Comparison of ENCODE assay signal across 23 cellular contexts in the genomic region with DNA sequence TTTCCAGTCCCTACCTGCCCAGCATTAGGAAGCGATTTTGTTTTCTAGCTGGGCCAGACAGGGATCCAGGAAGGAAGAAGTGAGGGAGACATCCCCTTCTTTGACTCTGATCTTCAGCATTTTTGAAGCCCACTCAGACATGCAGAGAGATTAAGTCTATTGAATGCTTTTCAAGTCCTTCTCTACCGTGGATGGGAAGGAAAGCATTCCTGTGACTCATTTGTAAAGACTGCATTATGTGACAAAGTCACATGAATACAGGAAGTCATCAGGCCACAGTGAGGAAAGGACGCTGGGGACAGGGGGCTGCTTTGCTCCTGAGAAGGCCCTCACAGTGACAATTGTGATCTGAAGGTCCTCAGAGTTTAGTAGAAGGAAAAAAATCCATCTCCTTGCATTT.
A peak's percentile ranks its signal among the peaks of the same experiment; 100 is the strongest.
DNase-seq lines count a peak whose midpoint lies in the region; ATAC-seq, FAIRE-seq and TF ChIP-seq lines count a peak whose summit lies in the region.
"Had no signal": no experiment of that assay in that cellular context is flagged by ENCODE, and none has a peak within 500 bp of the region (broad histone marks: within the 10 kb centered on the region; RNA-seq: fewer than 3 reads in every experiment).

No MANE protein-coding gene starts in this region.

- peaks cover 12% of the 10 kb centered on the region for H3K4me1 ChIP-seq in adipocyte (ENCODE audit: control insufficient read depth, insufficient read depth, low read length)
- no peaks in the 10 kb centered on the region for H3K4me1 ChIP-seq in mesenchymal stem cell (ENCODE audit: control insufficient read depth, insufficient read depth, low read depth, low read length)
- H3K4me1 ChIP-seq: A549, SJSA1 had no signal

- TF ChIP-seq POLR2A in GM12891 (IDR thresholded peaks at IDR 0.05; ENCODE audit: low read depth, low read length): no peak

- H2BK120ac ChIP-seq in mesenchymal stem cell (ENCODE audit: low read depth, low read length): no peak overlapping the region

- H3K4ac ChIP-seq in mesenchymal stem cell (ENCODE audit: low read depth in 1 of 2, low read length in 2 of 2): no peak overlapping the region

- H3K14ac ChIP-seq in mesenchymal stem cell (ENCODE audit: low read length in 2 of 2): no peak overlapping the region

- no peaks in the 10 kb centered on the region for H3K9me3 ChIP-seq in adipocyte (ENCODE audit: control insufficient read depth, low read length)
- H3K9me3 ChIP-seq in mesenchymal stem cell (ENCODE audit: control insufficient read depth, low read length): no peaks in the 10 kb centered on the region
- H3K9me3 ChIP-seq: A549, SJSA1 had no signal

- no peak overlapping the region for H2BK15ac ChIP-seq in mesenchymal stem cell (ENCODE audit: low read depth, poor library complexity, severe bottlenecking)

- H3K9ac ChIP-seq in adipocyte (ENCODE audit: low read length) (no peak overlapping the region), mesenchymal stem cell (ENCODE audit: low read length) (no peak overlapping the region)

- ATAC-seq in HG03196 (IDR thresholded peaks at IDR 0.05; ENCODE audit: unreplicated experiment): no peak
- ATAC-seq: A549; activated CD4-positive, CD25-positive, alpha-beta regulatory T cell treated with anti-CD3 and anti-CD28 coated beads, Interleukin-2, amount 50 U/mL, for 24 hours; activated T-cell treated with anti-CD3 and anti-CD28 coated beads, Interleukin-2, amount 50 U/mL, for 72 hours; naive thymus-derived CD8-positive, alpha-beta T cell had no signal

- H3K18ac ChIP-seq in mesenchymal stem cell (ENCODE audit: low read depth in 1 of 2, low read length in 2 of 2): no peak overlapping the region

- H4K91ac ChIP-seq in mesenchymal stem cell (ENCODE audit: low read length): no peak overlapping the region

- H3K36me3 ChIP-seq in adipocyte (ENCODE audit: control insufficient read depth, insufficient read depth, low read length, severe bottlenecking) (no peaks in the 10 kb centered on the region), mesenchymal stem cell (ENCODE audit: control insufficient read depth in 1 of 2, insufficient read depth in 2 of 2, low read depth in 1 of 2, low read length in 2 of 2) (no peaks in the 10 kb centered on the region)
- H3K36me3 ChIP-seq: SJSA1 had no signal

- 2% methylated on average over 2 of the region's 3 CpGs for WGBS in mesenchymal stem cell

- DNase-seq in A172 (ENCODE audit: low spot score) (peak; percentile 16), HT1080 (ENCODE audit: low read depth) (peak; percentile 31), adipocyte (ENCODE audit: low read depth) (no peak), mesenchymal stem cell (peak; percentile 10), RPMI8226 (no peak), NCI-H1436 (lab: John Stamatoyannopoulos, UW) (no peak), GM12891 (ENCODE audit: insufficient read length, low spot score) (no peak)
- DNase-seq: activated CD8-positive, alpha-beta memory T cell treated with anti-CD3 and anti-CD28 coated beads for 24 hours; activated T-cell treated with anti-CD3 and anti-CD28 coated beads, Interleukin-2, amount 50 U/mL, for 72 hours; C1 segment of cervical spinal cord; DMS 273 treated with DMSO at 0.1 percent for 48 hours; Karpas-422; naive thymus-derived CD8-positive, alpha-beta T cell; NCI-H1105; NCI-H524 treated with DMSO at 0.1 percent for 48 hours; stimulated activated CD4-positive, alpha-beta T cell treated with anti-CD3 and anti-CD28 coated beads, Interleukin-4, amount 100 ng/mL, for 1 hour had no signal

- H4K8ac ChIP-seq in mesenchymal stem cell (ENCODE audit: low read length): no peak overlapping the region

- no peak overlapping the region for H3K23ac ChIP-seq in mesenchymal stem cell (ENCODE audit: low read length in 2 of 2)

- H3K27me3 ChIP-seq in adipocyte (replicated peaks; ENCODE audit: control insufficient read depth, insufficient read depth, low read length) (no peaks in the 10 kb centered on the region), mesenchymal stem cell (ENCODE audit: control insufficient read depth in 1 of 2, insufficient read depth in 1 of 2, low read length in 2 of 2) (no peaks in the 10 kb centered on the region)
- H3K27me3 ChIP-seq: SJSA1 had no signal

- H3K4me3 ChIP-seq in adipocyte (ENCODE audit: low read length) (peak overlapping the region; percentile 26), mesenchymal stem cell (ENCODE audit: insufficient read depth in 1 of 2, low read depth in 1 of 2, low read length in 2 of 2) (no peak overlapping the region)
- H3K4me3 ChIP-seq: A549, SJSA1 had no signal

- H3K27ac ChIP-seq in mesenchymal stem cell (ENCODE audit: low read length, poor library complexity, severe bottlenecking): no peak overlapping the region
- H3K27ac ChIP-seq: A549, SJSA1 had no signal

- no peaks in the 10 kb centered on the region for H3K79me1 ChIP-seq in mesenchymal stem cell (replicated peaks; ENCODE audit: low read length, poor library complexity, severe bottlenecking)

- H2BK12ac ChIP-seq in mesenchymal stem cell (ENCODE audit: low read length in 2 of 2): no peak overlapping the region

- no peak overlapping the region for H2AFZ ChIP-seq in mesenchymal stem cell (ENCODE audit: low read depth, low read length)

- H3K4me2 ChIP-seq in mesenchymal stem cell (ENCODE audit: low read length, poor library complexity, severe bottlenecking): no peak overlapping the region
- H3K4me2 ChIP-seq: A549 had no signal

- FAIRE-seq in GM12891 (lab: Jason Lieb, UNC): no peak
- FAIRE-seq: A549, colon, endometrium, keratinocyte had no signal

- H2AK5ac ChIP-seq in mesenchymal stem cell (ENCODE audit: low read length, severe bottlenecking): no peak overlapping the region

- no peak overlapping the region for H2BK5ac ChIP-seq in mesenchymal stem cell (ENCODE audit: low read depth, low read length, poor library complexity, severe bottlenecking)

TF ChIP-seq in GM12891, 5 proteins besides CTCF, POLR2A, EP300 and RAD21:
- no peak for TF ChIP-seq TAF1 (IDR thresholded peaks at IDR 0.05; ENCODE audit: low read depth, low read length)
- TF ChIP-seq SPI1 (IDR thresholded peaks at IDR 0.05; ENCODE audit: low read depth, low read length): no peak

Comparison
In these comparisons a context has a peak if more than half of its experiments do, and no peak if none do; other contexts are left out.
1. DNase-seq: peak in A172 (single experiment), HT1080 (single experiment) and mesenchymal stem cell (single experiment); none in adipocyte (single experiment), RPMI8226 (single experiment), NCI-H1436 (single experiment) and GM12891 (single experiment).